ENCODE assay signal across 21 cellular contexts in genomic region chr20:51393566-51393965, GRCh38.
DNase-seq lines count a peak whose midpoint lies in the region; ATAC-seq and TF ChIP-seq lines count a peak whose summit lies in the region.
"Had no signal": no experiment of that assay in that cellular context is flagged by ENCODE, and none has a peak within 500 bp of the region (broad histone marks: within the 10 kb centered on the region; RNA-seq: fewer than 3 reads in every experiment).

No MANE protein-coding gene starts in this region.

- no peak overlapping the region for H3K4me3 ChIP-seq in right cardiac atrium (ENCODE audit: low read length)
- no peak overlapping the region for H3K4me3 ChIP-seq in psoas muscle
- H3K4me3 ChIP-seq: colonic mucosa, left lung, tibial nerve had no signal

- no peaks in the 10 kb centered on the region for H3K27me3 ChIP-seq in right cardiac atrium (ENCODE audit: control insufficient read depth, insufficient read depth)
- H3K27me3 ChIP-seq in psoas muscle (ENCODE audit: insufficient read depth in 3 of 3, low read length in 2 of 3), result no peaks in the 10 kb centered on the region
- H3K27me3 ChIP-seq: colonic mucosa, left lung, tibial nerve had no signal

- H3K27ac ChIP-seq in right cardiac atrium (ENCODE audit: low read length) (peak overlapping the region; percentile 31), psoas muscle (no peak overlapping the region)
- H3K27ac ChIP-seq: colonic mucosa, left lung had no signal

- intact Hi-C loops in right cardiac atrium (cut with DNase I) (no loop called here), psoas muscle (cut with DNase I) (no loop called here)

- H3K9me3 ChIP-seq in right cardiac atrium (ENCODE audit: control insufficient read depth, low read length) (no peaks in the 10 kb centered on the region), psoas muscle (no peaks in the 10 kb centered on the region)
- H3K9me3 ChIP-seq: colonic mucosa, left lung, tibial nerve had no signal

- DNase-seq in ELF-1 (ENCODE audit: low read depth, low spot score), result peak; percentile 45
- DNase-seq in dermis blood vessel endothelial cell, result peak; percentile 89
- peak in 2 of 3 donors; percentile 31 to 68 for DNase-seq in right cardiac atrium
- no peak for DNase-seq in psoas muscle
- no peak for DNase-seq in NCI-H2227 treated with DMSO at 0.1 percent for 48 hours (lab: John Stamatoyannopoulos, UW)
- DNase-seq in stimulated activated CD4-positive, alpha-beta T cell treated with anti-CD3 and anti-CD28 coated beads, Interleukin-15, amount 100 ng/mL, for 24 hours, result no peak
- no peak for DNase-seq in activated CD4-positive, CD25-positive, alpha-beta regulatory T cell (lab: John Stamatoyannopoulos, UW)
- DNase-seq: activated CD4-positive, alpha-beta T cell treated with anti-CD3 and anti-CD28 coated beads, Interleukin-2, amount 10 ng/mL, durations not matched to agents 7 days and 5 days; activated CD8-positive, alpha-beta memory T cell treated with anti-CD3 and anti-CD28 coated beads, Interleukin-2, amount 50 U/mL, for 48 hours; CD4-positive, CD25-positive, alpha-beta regulatory T cell; colonic mucosa; foreskin fibroblast; MM.1S; NCI-H1436; NCI-H2171 treated with DMSO at 0.1 percent for 48 hours; nucleus accumbens; SHP77; T-cell had no signal

- ATAC-seq in right cardiac atrium (peak; percentile 60 to 63), psoas muscle (peak in 3 of 4 donors; percentile 20 to 47 (median 28)), HG03457 (IDR thresholded peaks at IDR 0.05; ENCODE audit: unreplicated experiment) (no peak)
- ATAC-seq: left lung, T-cell had no signal

- peaks cover 0 to 10% of the 10 kb centered on the region in 2 donors for H3K36me3 ChIP-seq in psoas muscle (ENCODE audit: insufficient read depth in 1 of 2, low read depth in 1 of 2)
- H3K36me3 ChIP-seq: colonic mucosa, left lung had no signal

- no peak for TF ChIP-seq CTCF in psoas muscle (IDR thresholded peaks at IDR 0.05)

- 23% methylated on average over 6 of the region's 6 CpGs for WGBS in right cardiac atrium
- WGBS in psoas muscle, 3 donors, result 10 to 26% (median 23%) methylated on average over 6 of the region's 6 CpGs

- H3K4me1 ChIP-seq in right cardiac atrium (ENCODE audit: control insufficient read depth, insufficient read depth, low read length) (peaks cover 5% of the 10 kb centered on the region), psoas muscle (peaks cover 31% of the 10 kb centered on the region)
- H3K4me1 ChIP-seq: colonic mucosa had no signal

Comparison
In these comparisons a context has a peak if more than half of its experiments do, and no peak if none do; other contexts are left out.
1. DNase-seq: peak in ELF-1 (single experiment), dermis blood vessel endothelial cell (single experiment) and right cardiac atrium (2 of 3); none in psoas muscle (0 of 2), NCI-H2227 treated with DMSO at 0.1 percent for 48 hours (single experiment), stimulated activated CD4-positive, alpha-beta T cell treated with anti-CD3 and anti-CD28 coated beads, Interleukin-15, amount 100 ng/mL, for 24 hours (single experiment) and activated CD4-positive, CD25-positive, alpha-beta regulatory T cell (0 of 4).